In genomic region chr15:35953424-35953823, GRCh38 we compare ENCODE assay signal across 39 cellular contexts.
"Had no signal": no experiment of that assay in that cellular context is flagged by ENCODE, and none has a peak within 500 bp of the region (broad histone marks: within the 10 kb centered on the region; RNA-seq: fewer than 3 reads in every experiment).

No MANE protein-coding gene starts in this region.

- H3K27ac Mint-ChIP-seq: activated CD4-positive, alpha-beta memory T cell treated with anti-CD3 and anti-CD28 coated beads, Interleukin-2, amount 10 ng/mL, durations not matched to agents 7 days and 5 days; activated CD4-positive, alpha-beta T cell treated with anti-CD3 and anti-CD28 coated beads for 36 hours; activated CD4-positive, alpha-beta T cell treated with anti-CD3 and anti-CD28 coated beads, Interleukin-2, amount 10 ng/mL, durations not matched to agents 7 days and 5 days; activated CD8-positive, alpha-beta memory T cell treated with anti-CD3 and anti-CD28 coated beads, Interleukin-2, amount 10 ng/mL, durations not matched to agents 7 days and 5 days; activated CD8-positive, alpha-beta T cell treated with anti-CD3 and anti-CD28 coated beads, Interleukin-2, amount 10 ng/mL, durations not matched to agents 7 days and 5 days; activated naive CD4-positive, alpha-beta T cell treated with anti-CD3 and anti-CD28 coated beads, Interleukin-2, amount 10 ng/mL, durations not matched to agents 7 days and 5 days; activated naive CD4-positive, alpha-beta T cell treated with anti-CD3 and anti-CD28 coated beads, Interleukin-2, amount 50 U/mL, for 24 hours; activated naive CD8-positive, alpha-beta T cell; activated naive CD8-positive, alpha-beta T cell treated with anti-CD3 and anti-CD28 coated beads, Interleukin-2, amount 10 ng/mL, durations not matched to agents 7 days and 5 days; activated naive CD8-positive, alpha-beta T cell treated with anti-CD3 and anti-CD28 coated beads, Interleukin-2, amount 50 U/mL, for 24 hours; activated T-cell treated with anti-CD3 and anti-CD28 coated beads, Interleukin-2, amount 50 U/mL, for 24 hours; activated T-helper 2 cell treated with anti-CD3 and anti-CD28 coated beads, Interferon-gamma antibody, Interleukin-2, Interleukin-4, amounts not matched to agents 10 μg/mL and 5 μg/mL and 100 μg/mL, durations not matched to agents 14 hours and 24 hours and 36 hours; brain; T-helper 1 cell treated with Interleukin-12 subunit alpha and Interleukin-12 subunit beta and Interleukin-4 antibody, amounts not matched to agents 30 μg/mL and 1 μg/mL, for 36 hours; T-helper 2 cell treated with Interferon-gamma antibody and Interleukin-4, amounts not matched to agents 5 μg/mL and 100 μg/mL, for 36 hours; WTC11 had no signal

- H3K4me1 Mint-ChIP-seq: activated CD4-positive, alpha-beta memory T cell treated with anti-CD3 and anti-CD28 coated beads, Interleukin-2, amount 10 ng/mL, durations not matched to agents 7 days and 5 days; activated CD4-positive, alpha-beta T cell treated with anti-CD3 and anti-CD28 coated beads for 36 hours; activated CD4-positive, alpha-beta T cell treated with anti-CD3 and anti-CD28 coated beads, Interleukin-2, amount 10 ng/mL, durations not matched to agents 7 days and 5 days; activated CD8-positive, alpha-beta memory T cell treated with anti-CD3 and anti-CD28 coated beads, Interleukin-2, amount 10 ng/mL, durations not matched to agents 7 days and 5 days; activated naive CD4-positive, alpha-beta T cell treated with anti-CD3 and anti-CD28 coated beads, Interleukin-2, amount 10 ng/mL, durations not matched to agents 7 days and 5 days; activated naive CD4-positive, alpha-beta T cell treated with anti-CD3 and anti-CD28 coated beads, Interleukin-2, amount 50 U/mL, for 24 hours; activated naive CD8-positive, alpha-beta T cell treated with anti-CD3 and anti-CD28 coated beads, Interleukin-2, amount 10 ng/mL, durations not matched to agents 7 days and 5 days; activated naive CD8-positive, alpha-beta T cell treated with anti-CD3 and anti-CD28 coated beads, Interleukin-2, amount 50 U/mL, for 24 hours; brain; central memory CD8-positive, alpha-beta T cell; WTC11 had no signal

- H3K9me3 Mint-ChIP-seq: activated CD4-positive, alpha-beta memory T cell treated with anti-CD3 and anti-CD28 coated beads, Interleukin-2, amount 10 ng/mL, durations not matched to agents 7 days and 5 days; activated naive CD4-positive, alpha-beta T cell treated with anti-CD3 and anti-CD28 coated beads, Interleukin-2, amount 10 ng/mL, durations not matched to agents 7 days and 5 days; activated naive CD4-positive, alpha-beta T cell treated with anti-CD3 and anti-CD28 coated beads, Interleukin-2, amount 50 U/mL, for 24 hours; activated naive CD8-positive, alpha-beta T cell treated with anti-CD3 and anti-CD28 coated beads, Interleukin-2, amount 10 ng/mL, durations not matched to agents 7 days and 5 days; activated T-cell treated with anti-CD3 and anti-CD28 coated beads, Interleukin-2, amount 50 U/mL, for 24 hours; activated T-helper 2 cell treated with anti-CD3 and anti-CD28 coated beads, Interferon-gamma antibody, Interleukin-2, Interleukin-4, amounts not matched to agents 10 μg/mL and 5 μg/mL and 100 μg/mL, durations not matched to agents 14 hours and 24 hours and 36 hours; central memory CD8-positive, alpha-beta T cell; T-helper 1 cell treated with Interleukin-12 subunit alpha and Interleukin-12 subunit beta and Interleukin-4 antibody, amounts not matched to agents 30 μg/mL and 1 μg/mL, for 36 hours; T-helper 2 cell treated with Interferon-gamma antibody and Interleukin-4, amounts not matched to agents 5 μg/mL and 100 μg/mL, for 36 hours had no signal

- H3K4me3 Mint-ChIP-seq: activated CD4-positive, alpha-beta memory T cell treated with anti-CD3 and anti-CD28 coated beads, Interleukin-2, amount 10 ng/mL, durations not matched to agents 7 days and 5 days; activated CD4-positive, alpha-beta T cell treated with anti-CD3 and anti-CD28 coated beads for 36 hours; activated CD4-positive, alpha-beta T cell treated with anti-CD3 and anti-CD28 coated beads, Interleukin-2, amount 10 ng/mL, durations not matched to agents 7 days and 5 days; activated CD8-positive, alpha-beta memory T cell treated with anti-CD3 and anti-CD28 coated beads, Interleukin-2, amount 10 ng/mL, durations not matched to agents 7 days and 5 days; activated CD8-positive, alpha-beta T cell treated with anti-CD3 and anti-CD28 coated beads, Interleukin-2, amount 10 ng/mL, durations not matched to agents 7 days and 5 days; activated naive CD4-positive, alpha-beta T cell treated with anti-CD3 and anti-CD28 coated beads, Interleukin-2, amount 10 ng/mL, durations not matched to agents 7 days and 5 days; activated naive CD4-positive, alpha-beta T cell treated with anti-CD3 and anti-CD28 coated beads, Interleukin-2, amount 50 U/mL, for 24 hours; activated naive CD8-positive, alpha-beta T cell; activated naive CD8-positive, alpha-beta T cell treated with anti-CD3 and anti-CD28 coated beads, Interleukin-2, amount 10 ng/mL, durations not matched to agents 7 days and 5 days; activated naive CD8-positive, alpha-beta T cell treated with anti-CD3 and anti-CD28 coated beads, Interleukin-2, amount 50 U/mL, for 24 hours; activated T-cell treated with anti-CD3 and anti-CD28 coated beads, Interleukin-2, amount 50 U/mL, for 24 hours; brain; central memory CD8-positive, alpha-beta T cell; T-helper 1 cell treated with Interleukin-12 subunit alpha and Interleukin-12 subunit beta and Interleukin-4 antibody, amounts not matched to agents 30 μg/mL and 1 μg/mL, for 36 hours; T-helper 2 cell treated with Interferon-gamma antibody and Interleukin-4, amounts not matched to agents 5 μg/mL and 100 μg/mL, for 36 hours; WTC11 had no signal

- ATAC-seq: activated CD4-positive, alpha-beta T cell treated with anti-CD3 and anti-CD28 coated beads for 36 hours; activated CD4-positive, CD25-positive, alpha-beta regulatory T cell treated with anti-CD3 and anti-CD28 coated beads, Interleukin-2, amount 50 U/mL, for 24 hours; activated CD8-positive, alpha-beta memory T cell treated with anti-CD3 and anti-CD28 coated beads, Interleukin-2, amount 10 ng/mL, durations not matched to agents 7 days and 5 days; activated CD8-positive, alpha-beta T cell treated with anti-CD3 and anti-CD28 coated beads, Interleukin-2, amount 10 ng/mL, durations not matched to agents 7 days and 5 days; activated naive CD8-positive, alpha-beta T cell treated with anti-CD3 and anti-CD28 coated beads, Interleukin-2, amount 50 U/mL, for 24 hours; WTC11 had no signal

- H3K4me3 ChIP-seq: ascending aorta, cardiac muscle cell had no signal

- H3K4me1 ChIP-seq: ascending aorta had no signal

- FAIRE-seq: bronchial epithelial cell, TTC549 had no signal

- H3K9me3 ChIP-seq: ascending aorta had no signal

- H3K36me3 ChIP-seq: ascending aorta, cardiac muscle cell, WERI-Rb-1 had no signal

- H3K27ac ChIP-seq: ascending aorta, cardiac muscle cell, WERI-Rb-1 had no signal

- H3K27me3 Mint-ChIP-seq: activated CD4-positive, alpha-beta memory T cell treated with anti-CD3 and anti-CD28 coated beads, Interleukin-2, amount 10 ng/mL, durations not matched to agents 7 days and 5 days; activated CD4-positive, alpha-beta T cell treated with anti-CD3 and anti-CD28 coated beads, Interleukin-2, amount 10 ng/mL, durations not matched to agents 7 days and 5 days; activated CD8-positive, alpha-beta memory T cell treated with anti-CD3 and anti-CD28 coated beads, Interleukin-2, amount 10 ng/mL, durations not matched to agents 7 days and 5 days; activated naive CD4-positive, alpha-beta T cell treated with anti-CD3 and anti-CD28 coated beads, Interleukin-2, amount 10 ng/mL, durations not matched to agents 7 days and 5 days; activated naive CD8-positive, alpha-beta T cell; activated naive CD8-positive, alpha-beta T cell treated with anti-CD3 and anti-CD28 coated beads, Interleukin-2, amount 10 ng/mL, durations not matched to agents 7 days and 5 days; activated naive CD8-positive, alpha-beta T cell treated with anti-CD3 and anti-CD28 coated beads, Interleukin-2, amount 50 U/mL, for 24 hours; activated T-cell treated with anti-CD3 and anti-CD28 coated beads, Interleukin-2, amount 50 U/mL, for 24 hours; central memory CD8-positive, alpha-beta T cell had no signal

- DNase-seq: activated CD4-positive, alpha-beta memory T cell treated with anti-CD3 and anti-CD28 coated beads, Interleukin-2, amount 10 ng/mL, durations not matched to agents 7 days and 5 days; activated CD4-positive, alpha-beta T cell treated with anti-CD3 and anti-CD28 coated beads for 1 hour; activated CD4-positive, alpha-beta T cell treated with anti-CD3 and anti-CD28 coated beads for 36 hours; activated CD4-positive, alpha-beta T cell treated with anti-CD3 and anti-CD28 coated beads for 48 hours; activated CD4-positive, alpha-beta T cell treated with anti-CD3 and anti-CD28 coated beads, Interleukin-2, amount 10 ng/mL, durations not matched to agents 7 days and 5 days; activated CD4-positive, alpha-beta T cell treated with anti-CD3 and anti-CD28 coated beads, Interleukin-2, amount 50 U/mL, for 48 hours; activated CD4-positive, CD25-positive, alpha-beta regulatory T cell; activated CD8-positive, alpha-beta memory T cell treated with anti-CD3 and anti-CD28 coated beads for 24 hours; activated CD8-positive, alpha-beta memory T cell treated with anti-CD3 and anti-CD28 coated beads, Interleukin-2, amount 10 ng/mL, durations not matched to agents 7 days and 5 days; activated CD8-positive, alpha-beta memory T cell treated with anti-CD3 and anti-CD28 coated beads, Interleukin-2, amount 50 U/mL, for 48 hours; activated CD8-positive, alpha-beta T cell treated with anti-CD3 and anti-CD28 coated beads, Interleukin-2, amount 10 ng/mL, durations not matched to agents 7 days and 5 days; activated effector memory CD4-positive, alpha-beta T cell treated with Interleukin-2 at 50 U/mL for 16 hours; activated gamma-delta T cell; activated naive CD4-positive, alpha-beta T cell treated with anti-CD3 and anti-CD28 coated beads, Interleukin-2, amount 10 ng/mL, durations not matched to agents 7 days and 5 days; activated naive CD4-positive, alpha-beta T cell treated with Interleukin-2 at 50 U/mL for 16 hours; activated naive CD8-positive, alpha-beta T cell treated with anti-CD3 and anti-CD28 coated beads, Interleukin-2, amount 10 ng/mL, durations not matched to agents 7 days and 5 days; activated naive CD8-positive, alpha-beta T cell treated with anti-CD3 and anti-CD28 coated beads, Interleukin-2, amount 50 U/mL, for 24 hours; activated T-cell treated with anti-CD3 and anti-CD28 coated beads, Interleukin-2, amount 50 U/mL, for 24 hours; activated T-cell treated with anti-CD3 and anti-CD28 coated beads, Interleukin-2, amount 50 U/mL, for 48 hours; amygdala; anterior cingulate cortex; caudate nucleus; T-helper 1 cell; T-helper 2 cell; T-helper 9 cell; WERI-Rb-1 had no signal

- H3K27me3 ChIP-seq: ascending aorta, cardiac muscle cell had no signal
